8 cellular contexts compared by ENCODE assay signal in genomic region chr19:54208784-54209057, GRCh38. TPM values are rescaled to one million over a fixed set of nuclear protein-coding genes. Genes with fewer than 3 reads are reported as not detected.
DNase-seq lines count a peak whose midpoint lies in the region; ATAC-seq and TF ChIP-seq lines count a peak whose summit lies in the region.

No MANE protein-coding gene starts in this region.

- peak overlapping the region in 1 of 10 donors; percentile 25 for H3K4me3 ChIP-seq in heart right ventricle
- H3K4me3 ChIP-seq in adipocyte (ENCODE audit: low read length), result no peak overlapping the region
- H3K4me3 ChIP-seq in lung, result no peak overlapping the region
- H3K4me3 ChIP-seq in mucosa of descending colon, result no peak overlapping the region

- H3K36me3 Mint-ChIP-seq in type B pancreatic cell, result peaks cover 24% of the 10 kb centered on the region
- H3K36me3 Mint-ChIP-seq in activated CD4-positive, alpha-beta T cell treated with anti-CD3 and anti-CD28 coated beads, Interleukin-2, amount 10 ng/mL, durations not matched to agents 7 days and 5 days (ENCODE audit: low read depth), result peaks cover 59% of the 10 kb centered on the region

- peak overlapping the region in 8 of 10 donors; percentile 54 to 96 (median 78) for H3K27ac ChIP-seq in heart right ventricle
- H3K27ac ChIP-seq in lung (ENCODE audit: low read depth in 1 of 2, low read length in 1 of 2), result peak overlapping the region; percentile 39 to 97

- H3K4me3 Mint-ChIP-seq in type B pancreatic cell, result no peak overlapping the region
- H3K4me3 Mint-ChIP-seq in activated CD4-positive, alpha-beta T cell treated with anti-CD3 and anti-CD28 coated beads, Interleukin-2, amount 10 ng/mL, durations not matched to agents 7 days and 5 days, result no peak overlapping the region

- TF ChIP-seq CTCF in heart right ventricle (IDR thresholded peaks at IDR 0.05) (no peak), lung (IDR thresholded peaks at IDR 0.05; ENCODE audit: control extremely low read depth, extremely low read depth) (no peak), type B pancreatic cell (conservative IDR thresholded peaks at IDR 0.05) (no peak), mucosa of descending colon (IDR thresholded peaks at IDR 0.05) (no peak)

- H3K9me3 Mint-ChIP-seq in type B pancreatic cell, result peaks cover 6% of the 10 kb centered on the region
- no peaks in the 10 kb centered on the region for H3K9me3 Mint-ChIP-seq in activated CD4-positive, alpha-beta T cell treated with anti-CD3 and anti-CD28 coated beads, Interleukin-2, amount 10 ng/mL, durations not matched to agents 7 days and 5 days

- H3K4me1 ChIP-seq in heart right ventricle (peaks cover 12 to 78% (median 63%) of the 10 kb centered on the region in 9 donors), adipocyte (ENCODE audit: control insufficient read depth, insufficient read depth, low read length) (peaks cover 73% of the 10 kb centered on the region), lung (ENCODE audit: control insufficient read depth in 2 of 2, insufficient read depth in 2 of 2, low read length in 2 of 2) (peaks cover 4 to 33% of the 10 kb centered on the region in 2 donors), mucosa of descending colon (ENCODE audit: low read depth) (peaks cover 66% of the 10 kb centered on the region)

- DNase-seq in heart right ventricle (no peak), Right ventricle myocardium inferior (ENCODE audit: missing footprints) (no peak), adipocyte (ENCODE audit: low read depth) (no peak), lung (ENCODE audit: low spot score) (no peak), type B pancreatic cell (ENCODE audit: extremely low spot score, unreplicated experiment) (no peak), mucosa of descending colon (no peak)
- DNase-seq in activated CD4-positive, alpha-beta T cell treated with anti-CD3 and anti-CD28 coated beads, Interleukin-2, amount 10 ng/mL, durations not matched to agents 7 days and 5 days, result no peak

- H3K27me3 ChIP-seq in heart right ventricle, result no peaks in the 10 kb centered on the region
- H3K27me3 ChIP-seq in adipocyte (replicated peaks; ENCODE audit: control insufficient read depth, insufficient read depth, low read length), result no peaks in the 10 kb centered on the region
- no peaks in the 10 kb centered on the region for H3K27me3 ChIP-seq in lung (ENCODE audit: control insufficient read depth, insufficient read depth)

- peak overlapping the region; percentile 95 for H3K27ac Mint-ChIP-seq in type B pancreatic cell
- no peak overlapping the region for H3K27ac Mint-ChIP-seq in activated CD4-positive, alpha-beta T cell treated with anti-CD3 and anti-CD28 coated beads, Interleukin-2, amount 10 ng/mL, durations not matched to agents 7 days and 5 days

- CTCF ChIA-PET in activated CD4-positive, alpha-beta T cell treated with anti-CD3 and anti-CD28 coated beads, Interleukin-2, amount 10 ng/mL, durations not matched to agents 7 days and 5 days (lab: Charles Lee), result interaction anchor here (1.0 kb wide), 1 partner anchor 19 kb away, joined by 3 read pairs; the partner anchor contains the start of gene MBOAT7

- intact Hi-C loops in heart right ventricle (cut with DNase I), result no loop called here
- intact Hi-C loops in Right ventricle myocardium inferior (cut with DNase I), result no loop called here
- intact Hi-C loops in mucosa of descending colon (cut with DNase I, micrococcal nuclease), result no loop called here

- peaks cover 0 to 55% (median 40%) of the 10 kb centered on the region in 9 donors for H3K36me3 ChIP-seq in heart right ventricle
- H3K36me3 ChIP-seq in adipocyte (ENCODE audit: control insufficient read depth, insufficient read depth, low read length, severe bottlenecking), result peaks cover 48% of the 10 kb centered on the region
- H3K36me3 ChIP-seq in lung (ENCODE audit: control insufficient read depth in 2 of 2, insufficient read depth in 2 of 2, low read length in 2 of 2), result peaks cover 20 to 35% of the 10 kb centered on the region in 2 donors
- peaks cover 7% of the 10 kb centered on the region for H3K36me3 ChIP-seq in mucosa of descending colon (ENCODE audit: low read depth)

- no peak for ATAC-seq in heart right ventricle
- ATAC-seq in Right ventricle myocardium inferior, result no peak
- ATAC-seq in lung (ENCODE audit: insufficient read depth, low FRiP score), result no peak
- ATAC-seq in mucosa of descending colon, result no peak
- no peak for ATAC-seq in HG02840 (IDR thresholded peaks at IDR 0.05; ENCODE audit: low FRiP score, unreplicated experiment)

- POLR2A ChIA-PET in activated CD4-positive, alpha-beta T cell treated with anti-CD3 and anti-CD28 coated beads, Interleukin-2, amount 10 ng/mL, durations not matched to agents 7 days and 5 days (lab: Charles Lee), result interaction anchor here (0.6 kb wide), 1 partner anchor 1236 kb away, joined by 4 read pairs; no protein-coding TSS in a partner anchor

- no peaks in the 10 kb centered on the region for H3K27me3 Mint-ChIP-seq in type B pancreatic cell
- H3K27me3 Mint-ChIP-seq in activated CD4-positive, alpha-beta T cell treated with anti-CD3 and anti-CD28 coated beads, Interleukin-2, amount 10 ng/mL, durations not matched to agents 7 days and 5 days, result no peaks in the 10 kb centered on the region

- WGBS in heart right ventricle, 2 donors, result 79 to 82% methylated on average over 8 of the region's 8 CpGs
- 77 to 80% methylated on average over 8 of the region's 8 CpGs for WGBS in lung, 2 donors

- no peaks in the 10 kb centered on the region for H3K9me3 ChIP-seq in heart right ventricle
- no peaks in the 10 kb centered on the region for H3K9me3 ChIP-seq in adipocyte (ENCODE audit: control insufficient read depth, low read length)
- no peaks in the 10 kb centered on the region for H3K9me3 ChIP-seq in lung (ENCODE audit: control insufficient read depth in 2 of 2, insufficient read depth in 1 of 2, low read length in 1 of 2)
- H3K9me3 ChIP-seq in mucosa of descending colon, result no peaks in the 10 kb centered on the region

- H3K9ac ChIP-seq in adipocyte (ENCODE audit: low read length), result peak overlapping the region; percentile 58

- peaks cover 31% of the 10 kb centered on the region for H3K4me1 Mint-ChIP-seq in type B pancreatic cell (ENCODE audit: unreplicated experiment)
- peaks cover 78% of the 10 kb centered on the region for H3K4me1 Mint-ChIP-seq in activated CD4-positive, alpha-beta T cell treated with anti-CD3 and anti-CD28 coated beads, Interleukin-2, amount 10 ng/mL, durations not matched to agents 7 days and 5 days

RNA-seq across cellular contexts. Expression of gene RPS9, which starts 8.1 kb away (rescaled TPM):
- total RNA-seq in heart right ventricle, result 100 to 1,000 TPM; 550 to 734 (median 603) TPM
- polyA plus RNA-seq in heart right ventricle, result 1,000 to 10,000 TPM; 1,335 to 2,571 TPM
- total RNA-seq in Right ventricle myocardium inferior, result 681 TPM
- total RNA-seq in lung, result 1,000 to 10,000 TPM; 1,423 to 2,363 TPM
- 1,000 to 10,000 TPM; 3,202 to 3,651 TPM for polyA plus RNA-seq in lung
- total RNA-seq in type B pancreatic cell (ENCODE audit: low replicate concordance), result 1,437 and 1,455 TPM in 2 replicates
- total RNA-seq in mucosa of descending colon, result 1,000 to 10,000 TPM in 2 of 3 donors, 100 to 1,000 TPM in 1; 873 to 1,110 (median 1,027) TPM
- total RNA-seq in activated CD4-positive, alpha-beta T cell treated with anti-CD3 and anti-CD28 coated beads, Interleukin-2, amount 10 ng/mL, durations not matched to agents 7 days and 5 days, result 1,000 to 10,000 TPM; 1,257 to 1,351 TPM

RNA-seq across cellular contexts. Expression of gene LILRB3, which starts 14.1 kb away (rescaled TPM):
- total RNA-seq in heart right ventricle (10 to 100 TPM in 1 of 10 donors, 1 to 10 TPM in 6, under 1 TPM in 3; 0.71 to 18.3 (median 2.0) TPM), Right ventricle myocardium inferior (4.0 TPM), lung (10 to 100 TPM; 23.0 to 88.0 TPM), type B pancreatic cell (ENCODE audit: low replicate concordance) (not detected in 2 replicates), mucosa of descending colon (1 to 10 TPM in 2 of 3 donors, under 1 TPM in 1; 0.67 to 7.7 (median 4.3) TPM)
- polyA plus RNA-seq in heart right ventricle (1 to 10 TPM; 2.5 TPM), lung (100 to 1,000 TPM in 1 of 2 donors, 10 to 100 TPM in 1; 26.4 to 282 TPM)
- total RNA-seq in activated CD4-positive, alpha-beta T cell treated with anti-CD3 and anti-CD28 coated beads, Interleukin-2, amount 10 ng/mL, durations not matched to agents 7 days and 5 days, result 1 to 10 TPM in 1 of 2 experiments, under 1 TPM in 1; 0.62 to 2.0 TPM

RNA-seq across cellular contexts. Expression of gene TSEN34, which starts 17.6 kb away (rescaled TPM):
- total RNA-seq in heart right ventricle, result 10 to 100 TPM; 12.1 to 24.0 (median 19.3) TPM
- polyA plus RNA-seq in heart right ventricle, result 10 to 100 TPM in 1 of 2 donors, 1 to 10 TPM in 1; 5.6 to 38.0 TPM
- total RNA-seq in Right ventricle myocardium inferior, result 16.1 TPM
- total RNA-seq in lung, result 10 to 100 TPM; 44.5 to 65.8 TPM
- polyA plus RNA-seq in lung, result 100 to 1,000 TPM in 1 of 2 donors, 10 to 100 TPM in 1; 38.0 to 102 TPM
- 39.3 and 41.9 TPM in 2 replicates for total RNA-seq in type B pancreatic cell (ENCODE audit: low replicate concordance)
- 10 to 100 TPM; 35.0 to 40.3 (median 35.2) TPM for total RNA-seq in mucosa of descending colon
- total RNA-seq in activated CD4-positive, alpha-beta T cell treated with anti-CD3 and anti-CD28 coated beads, Interleukin-2, amount 10 ng/mL, durations not matched to agents 7 days and 5 days, result 10 to 100 TPM in 1 of 2 experiments, 1 to 10 TPM in 1; 7.9 to 10.2 TPM

RNA-seq across cellular contexts. Expression of gene MBOAT7, which starts 19.3 kb away (rescaled TPM):
- total RNA-seq in heart right ventricle (10 to 100 TPM; 12.3 to 29.4 (median 15.5) TPM), Right ventricle myocardium inferior (15.1 TPM), lung (10 to 100 TPM; 54.0 to 92.6 TPM), type B pancreatic cell (ENCODE audit: low replicate concordance) (73.3 and 86.7 TPM in 2 replicates), mucosa of descending colon (100 to 1,000 TPM in 2 of 3 donors, 10 to 100 TPM in 1; 79.9 to 176 (median 113) TPM)
- polyA plus RNA-seq in heart right ventricle (10 to 100 TPM in 1 of 2 donors, 1 to 10 TPM in 1; 7.7 to 17.0 TPM), lung (100 to 1,000 TPM in 1 of 2 donors, 10 to 100 TPM in 1; 39.0 to 154 TPM)
- 10 to 100 TPM; 56.0 to 61.0 TPM for total RNA-seq in activated CD4-positive, alpha-beta T cell treated with anti-CD3 and anti-CD28 coated beads, Interleukin-2, amount 10 ng/mL, durations not matched to agents 7 days and 5 days

RNA-seq across cellular contexts. Expression of gene LILRA6, which starts 33.9 kb away (rescaled TPM):
- total RNA-seq in heart right ventricle (1 to 10 TPM in 6 of 10 donors, under 1 TPM in 3, not detected in 1; 0.48 to 9.4 (median 1.3) TPM), Right ventricle myocardium inferior (2.7 TPM), lung (10 to 100 TPM in 1 of 2 donors, 1 to 10 TPM in 1; 5.3 to 25.0 TPM), type B pancreatic cell (ENCODE audit: low replicate concordance) (not detected in 2 replicates), mucosa of descending colon (1 to 10 TPM in 2 of 3 donors, not detected in 1; 2.4 to 3.5 TPM)
- polyA plus RNA-seq in heart right ventricle (1 to 10 TPM; 1.1 to 1.5 TPM), lung (10 to 100 TPM in 1 of 2 donors, 1 to 10 TPM in 1; 7.9 to 91.7 TPM)
- under 1 TPM; 0.37 to 0.45 TPM for total RNA-seq in activated CD4-positive, alpha-beta T cell treated with anti-CD3 and anti-CD28 coated beads, Interleukin-2, amount 10 ng/mL, durations not matched to agents 7 days and 5 days
